ENCODE assay signal across 8 cellular contexts in the genomic region with DNA sequence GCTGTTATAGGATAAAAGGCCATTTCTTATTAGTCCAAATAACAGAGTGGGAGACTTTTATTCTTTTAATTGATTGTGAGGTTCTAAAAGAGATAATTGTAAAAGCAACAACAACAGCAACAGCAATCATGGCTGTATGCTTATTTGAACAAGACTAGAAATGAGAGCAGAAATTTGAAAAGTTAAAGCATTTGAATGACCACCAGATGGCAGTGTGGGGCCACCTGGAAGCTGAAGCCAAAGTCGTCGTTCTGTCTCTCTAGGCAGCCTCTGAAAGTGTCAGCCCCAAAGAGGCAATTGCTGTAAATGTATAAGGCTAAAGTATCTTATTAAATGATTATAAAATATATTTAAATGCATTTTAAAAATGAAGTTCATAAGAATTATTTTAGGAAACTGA.
A peak's percentile ranks its signal among the peaks of the same experiment; 100 is the strongest.
DNase-seq lines count a peak whose midpoint lies in the region; ATAC-seq and TF ChIP-seq lines count a peak whose summit lies in the region.

No MANE protein-coding gene starts in this region.

- ATAC-seq in GM18517 (IDR thresholded peaks at IDR 0.05; ENCODE audit: unreplicated experiment) (peak; percentile 61), HG03342 (IDR thresholded peaks at IDR 0.05; ENCODE audit: unreplicated experiment) (peak; percentile 80)

- POLR2A ChIA-PET in AG04449 (lab: Yijun Ruan, JAX), result no interaction called here

- CTCF ChIA-PET in AG04449 (lab: Yijun Ruan, JAX), result interaction anchor here (1.0 to 1.7 kb wide), 3 partner anchors 10 to 40 kb away, joined by 3 to 4 read pairs (median 3); no protein-coding TSS in a partner anchor

- no peak for DNase-seq in AG04449 (ENCODE audit: low read depth, low spot score)
- DNase-seq in NCI-H524 treated with DMSO at 0.1 percent for 48 hours (lab: John Stamatoyannopoulos, UW), result peak; percentile 3
- DNase-seq in activated CD4-positive, alpha-beta T cell treated with anti-CD3 and anti-CD28 coated beads, Interleukin-2, amount 50 U/mL, for 4 hours, result peak; percentile 38 to 52
- peak; percentile 53 for DNase-seq in ecto neural progenitor cell (ENCODE audit: low spot score)
- DNase-seq in midbrain (lab: John Stamatoyannopoulos, UW), result peak; percentile 71
- peak; percentile 8 to 73 (median 23) for DNase-seq in stimulated activated naive CD4-positive, alpha-beta T cell (lab: John Stamatoyannopoulos, UW)

- peak; percentile 49 for TF ChIP-seq CTCF in AG04449 (IDR thresholded peaks at IDR 0.05; ENCODE audit: insufficient read depth, low read length, missing control alignments)

- no peak overlapping the region for H3K4me3 ChIP-seq in AG04449 (ENCODE audit: low read depth, low read length)
